Comparison of ENCODE assay signal across 16 cellular contexts in genomic region chrX:48903290-48903689, GRCh38. TPM values are rescaled to one million over a fixed set of nuclear protein-coding genes. Genes with fewer than 3 reads are reported as not detected.
DNase-seq lines count a peak whose midpoint lies in the region; FAIRE-seq and TF ChIP-seq lines count a peak whose summit lies in the region.
"Had no signal": no experiment of that assay in that cellular context is flagged by ENCODE, and none has a peak within 500 bp of the region (broad histone marks: within the 10 kb centered on the region; RNA-seq: fewer than 3 reads in every experiment).

No MANE protein-coding gene starts in this region.

- no peaks in the 10 kb centered on the region for H3K4me1 Mint-ChIP-seq in activated CD4-positive, alpha-beta T cell treated with anti-CD3 and anti-CD28 coated beads, Interleukin-2, amount 10 ng/mL, durations not matched to agents 7 days and 5 days
- no peaks in the 10 kb centered on the region for H3K4me1 Mint-ChIP-seq in activated naive CD4-positive, alpha-beta T cell treated with anti-CD3 and anti-CD28 coated beads, Interleukin-2, amount 50 U/mL, for 24 hours
- H3K4me1 Mint-ChIP-seq in astrocyte (ENCODE audit: low read depth, unreplicated experiment): peaks cover 5% of the 10 kb centered on the region

- peak overlapping the region; percentile 5 for H3K27ac Mint-ChIP-seq in activated CD4-positive, alpha-beta T cell treated with anti-CD3 and anti-CD28 coated beads, Interleukin-2, amount 10 ng/mL, durations not matched to agents 7 days and 5 days
- H3K27ac Mint-ChIP-seq in activated naive CD4-positive, alpha-beta T cell treated with anti-CD3 and anti-CD28 coated beads, Interleukin-2, amount 50 U/mL, for 24 hours: peak overlapping the region; percentile 70
- H3K27ac Mint-ChIP-seq in astrocyte (ENCODE audit: unreplicated experiment): no peak overlapping the region

- H3K4me1 ChIP-seq in astrocyte (ENCODE audit: insufficient read depth, low read length) (no peaks in the 10 kb centered on the region), osteoblast (ENCODE audit: insufficient read depth, low read length) (peaks cover 3% of the 10 kb centered on the region), MM.1S (ENCODE audit: low read length) (no peaks in the 10 kb centered on the region), colonic mucosa (no peaks in the 10 kb centered on the region)
- H3K4me1 ChIP-seq: Caco-2 had no signal

- POLR2A ChIA-PET in activated CD4-positive, alpha-beta T cell treated with anti-CD3 and anti-CD28 coated beads, Interleukin-2, amount 10 ng/mL, durations not matched to agents 7 days and 5 days (lab: Charles Lee): no interaction called here

- H3K4me3 ChIP-seq in astrocyte (ENCODE audit: insufficient read depth, low read depth, low read length) (no peak overlapping the region), osteoblast (ENCODE audit: insufficient read depth, low read length) (no peak overlapping the region), MM.1S (ENCODE audit: low read length) (no peak overlapping the region), colonic mucosa (no peak overlapping the region)
- H3K4me3 ChIP-seq: BLaER1, HAP-1 had no signal

- no peak overlapping the region for H3K4me3 Mint-ChIP-seq in activated CD4-positive, alpha-beta T cell treated with anti-CD3 and anti-CD28 coated beads, Interleukin-2, amount 10 ng/mL, durations not matched to agents 7 days and 5 days
- H3K4me3 Mint-ChIP-seq in activated naive CD4-positive, alpha-beta T cell treated with anti-CD3 and anti-CD28 coated beads, Interleukin-2, amount 50 U/mL, for 24 hours: no peak overlapping the region
- peak overlapping the region; percentile 57 for H3K4me3 Mint-ChIP-seq in astrocyte (ENCODE audit: unreplicated experiment)

- peaks cover 26% of the 10 kb centered on the region for H4K20me1 ChIP-seq in astrocyte (ENCODE audit: insufficient read depth, low read length)
- H4K20me1 ChIP-seq in osteoblast (ENCODE audit: insufficient read depth, low read length): peaks cover 5% of the 10 kb centered on the region
- H4K20me1 ChIP-seq in MM.1S (ENCODE audit: insufficient read depth, low read length): no peaks in the 10 kb centered on the region

- no peak for DNase-seq in activated CD4-positive, alpha-beta T cell treated with anti-CD3 and anti-CD28 coated beads, Interleukin-2, amount 10 ng/mL, durations not matched to agents 7 days and 5 days
- DNase-seq in activated CD4-positive, alpha-beta T cell treated with anti-CD3 and anti-CD28 coated beads for 1 hour: no peak
- no peak for DNase-seq in activated naive CD4-positive, alpha-beta T cell (lab: John Stamatoyannopoulos, UW)
- DNase-seq in astrocyte (ENCODE audit: low read depth) (no peak), osteoblast (ENCODE audit: insufficient read length, low spot score, missing footprints) (peak; percentile 73), MM.1S (no peak), colonic mucosa (no peak)
- DNase-seq: AML-193; Caco-2; CD8-positive, alpha-beta memory T cell; DMS53 had no signal

- peaks cover 18% of the 10 kb centered on the region for H3K36me3 Mint-ChIP-seq in activated CD4-positive, alpha-beta T cell treated with anti-CD3 and anti-CD28 coated beads, Interleukin-2, amount 10 ng/mL, durations not matched to agents 7 days and 5 days (ENCODE audit: low read depth)
- H3K36me3 Mint-ChIP-seq in activated naive CD4-positive, alpha-beta T cell treated with anti-CD3 and anti-CD28 coated beads, Interleukin-2, amount 50 U/mL, for 24 hours: peaks cover 4% of the 10 kb centered on the region
- peaks cover 9% of the 10 kb centered on the region for H3K36me3 Mint-ChIP-seq in astrocyte (ENCODE audit: low read depth, unreplicated experiment)

- CTCF ChIA-PET in activated CD4-positive, alpha-beta T cell treated with anti-CD3 and anti-CD28 coated beads, Interleukin-2, amount 10 ng/mL, durations not matched to agents 7 days and 5 days (lab: Charles Lee): interaction anchor here (1.1 kb wide), 1 partner anchor 11 kb away, joined by 4 read pairs; no protein-coding TSS in a partner anchor

- H3K79me2 ChIP-seq in astrocyte (ENCODE audit: insufficient read depth, low read length) (peaks cover 33% of the 10 kb centered on the region), osteoblast (ENCODE audit: insufficient read depth, low read length) (peaks cover 19% of the 10 kb centered on the region), MM.1S (ENCODE audit: low read length) (peaks cover 22% of the 10 kb centered on the region)

- no peaks in the 10 kb centered on the region for H3K9me3 ChIP-seq in astrocyte (ENCODE audit: insufficient read depth, low read depth, low read length)
- no peaks in the 10 kb centered on the region for H3K9me3 ChIP-seq in osteoblast (ENCODE audit: low read depth, low read length)
- no peaks in the 10 kb centered on the region for H3K9me3 ChIP-seq in MM.1S (replicated peaks; ENCODE audit: insufficient read depth, low read length)
- no peaks in the 10 kb centered on the region for H3K9me3 ChIP-seq in colonic mucosa
- H3K9me3 ChIP-seq: BLaER1, Caco-2, HAP-1 had no signal

- TF ChIP-seq CTCF in astrocyte (IDR thresholded peaks at IDR 0.05; ENCODE audit: insufficient read depth, low read depth, low read length) (no peak), osteoblast (IDR thresholded peaks at IDR 0.05; ENCODE audit: extremely low read depth, low read depth, low read length) (no peak), MM.1S (IDR thresholded peaks at IDR 0.05; ENCODE audit: low read length) (no peak), colonic mucosa (IDR thresholded peaks at IDR 0.05) (no peak)

- no peak overlapping the region for H3K27ac ChIP-seq in astrocyte (ENCODE audit: low read depth, low read length)
- H3K27ac ChIP-seq in osteoblast (ENCODE audit: low read depth, low read length): no peak overlapping the region
- no peak overlapping the region for H3K27ac ChIP-seq in MM.1S (ENCODE audit: low read length)
- H3K27ac ChIP-seq in colonic mucosa: no peak overlapping the region
- H3K27ac ChIP-seq: 22Rv1, BLaER1 had no signal

- H3K4me2 ChIP-seq in astrocyte (ENCODE audit: low read length) (no peak overlapping the region), osteoblast (ENCODE audit: insufficient read depth, low read length) (no peak overlapping the region), MM.1S (ENCODE audit: low read depth, low read length) (no peak overlapping the region)
- H3K4me2 ChIP-seq: BLaER1 had no signal

- no peak overlapping the region for H2AFZ ChIP-seq in astrocyte (ENCODE audit: low read depth, low read length)
- H2AFZ ChIP-seq in osteoblast (ENCODE audit: low read length): no peak overlapping the region
- H2AFZ ChIP-seq in MM.1S (ENCODE audit: low read length): no peak overlapping the region

- intact Hi-C loops in colonic mucosa (cut with DNase I): no loop called here

- no peaks in the 10 kb centered on the region for H3K9me3 Mint-ChIP-seq in activated CD4-positive, alpha-beta T cell treated with anti-CD3 and anti-CD28 coated beads, Interleukin-2, amount 10 ng/mL, durations not matched to agents 7 days and 5 days
- no peaks in the 10 kb centered on the region for H3K9me3 Mint-ChIP-seq in activated naive CD4-positive, alpha-beta T cell treated with anti-CD3 and anti-CD28 coated beads, Interleukin-2, amount 50 U/mL, for 24 hours
- no peaks in the 10 kb centered on the region for H3K9me3 Mint-ChIP-seq in astrocyte (ENCODE audit: unreplicated experiment)
- H3K9me3 Mint-ChIP-seq: CD8-positive, alpha-beta memory T cell had no signal

- no peaks in the 10 kb centered on the region for H3K27me3 Mint-ChIP-seq in activated CD4-positive, alpha-beta T cell treated with anti-CD3 and anti-CD28 coated beads, Interleukin-2, amount 10 ng/mL, durations not matched to agents 7 days and 5 days
- H3K27me3 Mint-ChIP-seq in activated naive CD4-positive, alpha-beta T cell treated with anti-CD3 and anti-CD28 coated beads, Interleukin-2, amount 50 U/mL, for 24 hours: no peaks in the 10 kb centered on the region
- H3K27me3 Mint-ChIP-seq in astrocyte (ENCODE audit: low read depth, unreplicated experiment): no peaks in the 10 kb centered on the region

- H3K36me3 ChIP-seq in astrocyte (ENCODE audit: insufficient read depth, low read length): peaks cover 5% of the 10 kb centered on the region
- H3K36me3 ChIP-seq in osteoblast (ENCODE audit: insufficient read depth, low read length): peaks cover 12% of the 10 kb centered on the region
- no peaks in the 10 kb centered on the region for H3K36me3 ChIP-seq in MM.1S (replicated peaks; ENCODE audit: insufficient read depth, low read length)
- no peaks in the 10 kb centered on the region for H3K36me3 ChIP-seq in colonic mucosa

- H3K9me2 ChIP-seq in MM.1S (replicated peaks; ENCODE audit: insufficient read depth, low read length): no peaks in the 10 kb centered on the region

- H3K9ac ChIP-seq in astrocyte (ENCODE audit: low read length) (no peak overlapping the region), MM.1S (ENCODE audit: low read length) (no peak overlapping the region), colonic mucosa (ENCODE audit: low read depth in 2 of 2, low read length in 2 of 2) (no peak overlapping the region)
- H3K9ac ChIP-seq: BLaER1 had no signal

- no peak for FAIRE-seq in astrocyte (lab: Jason Lieb, UNC)
- FAIRE-seq: H1 had no signal

- peaks cover 2% of the 10 kb centered on the region; the same call in 1 of the 2 replicates for H3F3A ChIP-seq in MM.1S (ENCODE audit: insufficient read depth, low read length)

- no peaks in the 10 kb centered on the region for H3K27me3 ChIP-seq in astrocyte (ENCODE audit: insufficient read depth, low read length)
- H3K27me3 ChIP-seq in osteoblast (ENCODE audit: insufficient read depth, low read length): no peaks in the 10 kb centered on the region
- no peaks in the 10 kb centered on the region for H3K27me3 ChIP-seq in MM.1S (replicated peaks; ENCODE audit: insufficient read depth, low read length)
- no peaks in the 10 kb centered on the region for H3K27me3 ChIP-seq in colonic mucosa

RNA-seq across cellular contexts. Expression of gene PQBP1, which starts 5.6 kb away (rescaled TPM):
- 10 to 100 TPM; 69.4 to 77.6 TPM for total RNA-seq in activated CD4-positive, alpha-beta T cell treated with anti-CD3 and anti-CD28 coated beads, Interleukin-2, amount 10 ng/mL, durations not matched to agents 7 days and 5 days
- total RNA-seq in astrocyte (88.2 and 101 TPM in 2 replicates), osteoblast (32.9 and 33.6 TPM in 2 replicates), colonic mucosa (10 to 100 TPM; 68.1 to 76.3 TPM)

RNA-seq across cellular contexts. Expression of gene TIMM17B, which starts 5.7 kb away (rescaled TPM):
- 10 to 100 TPM; 39.9 to 45.8 TPM for total RNA-seq in activated CD4-positive, alpha-beta T cell treated with anti-CD3 and anti-CD28 coated beads, Interleukin-2, amount 10 ng/mL, durations not matched to agents 7 days and 5 days
- total RNA-seq in astrocyte (57.7 and 58.2 TPM in 2 replicates), osteoblast (20.6 and 24.2 TPM in 2 replicates), colonic mucosa (10 to 100 TPM; 48.8 to 91.0 TPM)

RNA-seq across cellular contexts. Expression of gene SLC35A2, which starts 8.2 kb away (rescaled TPM):
- 10 to 100 TPM; 14.0 to 16.8 TPM for total RNA-seq in activated CD4-positive, alpha-beta T cell treated with anti-CD3 and anti-CD28 coated beads, Interleukin-2, amount 10 ng/mL, durations not matched to agents 7 days and 5 days
- total RNA-seq in astrocyte (54.3 and 60.8 TPM in 2 replicates), osteoblast (15.3 and 15.6 TPM in 2 replicates), colonic mucosa (10 to 100 TPM; 57.8 to 83.1 TPM)

RNA-seq across cellular contexts. Expression of gene PIM2, which starts 15.5 kb away (rescaled TPM):
- total RNA-seq in activated CD4-positive, alpha-beta T cell treated with anti-CD3 and anti-CD28 coated beads, Interleukin-2, amount 10 ng/mL, durations not matched to agents 7 days and 5 days: 100 to 1,000 TPM; 152 to 154 TPM
- total RNA-seq in astrocyte (12.5 and 13.4 TPM in 2 replicates), osteoblast (4.3 and 4.7 TPM in 2 replicates), colonic mucosa (10 to 100 TPM; 14.3 to 18.8 TPM)

RNA-seq across cellular contexts. Expression of gene OTUD5, which starts 54.1 kb away (rescaled TPM):
- 10 to 100 TPM; 49.0 to 54.1 TPM for total RNA-seq in activated CD4-positive, alpha-beta T cell treated with anti-CD3 and anti-CD28 coated beads, Interleukin-2, amount 10 ng/mL, durations not matched to agents 7 days and 5 days
- 56.1 and 62.5 TPM in 2 replicates for total RNA-seq in astrocyte
- total RNA-seq in osteoblast: 31.2 and 33.7 TPM in 2 replicates
- total RNA-seq in colonic mucosa: 10 to 100 TPM; 40.2 to 40.9 TPM
